In genomic region chr3:15630646-15631350, GRCh38 we compare ENCODE assay signal across 8 cellular contexts. TPM values are rescaled to one million over a fixed set of nuclear protein-coding genes. Genes with fewer than 3 reads are reported as not detected.
DNase-seq lines count a peak whose midpoint lies in the region; ATAC-seq, FAIRE-seq and TF ChIP-seq lines count a peak whose summit lies in the region.

No MANE protein-coding gene starts in this region.

- FAIRE-seq in keratinocyte (lab: Jason Lieb, UNC) = peak; percentile 36

- H2AFZ ChIP-seq in keratinocyte (ENCODE audit: control insufficient read depth, low read length) = peak overlapping the region; percentile 46

- H3K36me3 ChIP-seq in adipocyte (ENCODE audit: control insufficient read depth, insufficient read depth, low read length, severe bottlenecking) (no peaks in the 10 kb centered on the region), keratinocyte (ENCODE audit: control insufficient read depth in 2 of 2, extremely low read depth in 1 of 2, insufficient read depth in 2 of 2, low read length in 2 of 2) (no peaks in the 10 kb centered on the region), thoracic aorta (no peaks in the 10 kb centered on the region)

- no peaks in the 10 kb centered on the region for H3K79me2 ChIP-seq in keratinocyte (ENCODE audit: control insufficient read depth, insufficient read depth, low read length)

- H3K27ac ChIP-seq in keratinocyte (ENCODE audit: control insufficient read depth, insufficient read depth, low read length) (peak overlapping the region; percentile 71), thoracic aorta (peak overlapping the region in 1 of 2 donors; percentile 14)

- DNase-seq in stimulated activated naive CD4-positive, alpha-beta T cell treated with Interleukin-2 at 50 U/mL for 16 hours (lab: John Stamatoyannopoulos, UW) = peak; percentile 14
- no peak for DNase-seq in stimulated activated naive CD4-positive, alpha-beta T cell (lab: John Stamatoyannopoulos, UW)
- DNase-seq in adipocyte (ENCODE audit: low read depth) = peak; percentile 90
- DNase-seq in keratinocyte (ENCODE audit: low read depth, low spot score) = no peak
- DNase-seq in thoracic aorta (ENCODE audit: low spot score) = no peak
- DNase-seq in NCI-H1092 (lab: John Stamatoyannopoulos, UW) = no peak

- H3K9me3 ChIP-seq in adipocyte (ENCODE audit: control insufficient read depth, low read length) = no peaks in the 10 kb centered on the region
- no peaks in the 10 kb centered on the region for H3K9me3 ChIP-seq in keratinocyte (ENCODE audit: control insufficient read depth, low read depth, low read length)
- no peaks in the 10 kb centered on the region for H3K9me3 ChIP-seq in thoracic aorta

- peak overlapping the region; percentile 93 for H3K4me2 ChIP-seq in keratinocyte (ENCODE audit: control insufficient read depth, extremely low read depth, insufficient read depth, low read depth, low read length)

- ATAC-seq in HG03378 (IDR thresholded peaks at IDR 0.05; ENCODE audit: unreplicated experiment) (peak; percentile 37), thoracic aorta (ENCODE audit: insufficient number of reproducible peaks, low FRiP score, low read depth) (no peak), GM21447 (IDR thresholded peaks at IDR 0.05; ENCODE audit: unreplicated experiment) (no peak)

- no peaks in the 10 kb centered on the region for H4K20me1 ChIP-seq in keratinocyte (ENCODE audit: control insufficient read depth, extremely low read depth, insufficient read depth, low read length)

- H3K4me3 ChIP-seq in adipocyte (ENCODE audit: low read length) (peak overlapping the region; percentile 73), keratinocyte (ENCODE audit: control insufficient read depth in 2 of 3, extremely low read depth in 1 of 3, insufficient read depth in 2 of 3, low read depth in 1 of 3, low read length in 3 of 3) (peak overlapping the region in 2 of 3 experiments; percentile 2 to 54), thoracic aorta (peak overlapping the region; percentile 70)

- dilution Hi-C loops in keratinocyte (cut with MboI; ENCODE audit: extremely low pct_ligation_motif_present, low sequenced_read_pairs) = no loop called here

- H3K27me3 ChIP-seq in adipocyte (replicated peaks; ENCODE audit: control insufficient read depth, insufficient read depth, low read length) (no peaks in the 10 kb centered on the region), keratinocyte (ENCODE audit: control insufficient read depth, extremely low read depth, insufficient read depth, low read length) (no peaks in the 10 kb centered on the region), thoracic aorta (replicated peaks; ENCODE audit: insufficient read depth) (no peaks in the 10 kb centered on the region)

- H3K9me1 ChIP-seq in keratinocyte (ENCODE audit: control insufficient read depth, extremely low read depth, insufficient read depth, low read length) = no peaks in the 10 kb centered on the region

- H3K4me1 ChIP-seq in adipocyte (ENCODE audit: control insufficient read depth, insufficient read depth, low read length) = peaks cover 46% of the 10 kb centered on the region
- peaks cover 23% of the 10 kb centered on the region for H3K4me1 ChIP-seq in keratinocyte (ENCODE audit: control insufficient read depth, extremely low read depth, insufficient read depth, low read length)
- H3K4me1 ChIP-seq in thoracic aorta (ENCODE audit: control insufficient read depth in 1 of 2, low read depth in 2 of 2) = peaks cover 9 to 27% of the 10 kb centered on the region in 2 donors

- no peak for TF ChIP-seq CTCF in keratinocyte (optimal IDR thresholded peaks at IDR 0.05 in 1 of 3, IDR thresholded peaks at IDR 0.05 in 1 of 3, conservative IDR thresholded peaks at IDR 0.05 in 1 of 3; ENCODE audit: extremely low read depth in 1 of 3, insufficient read depth in 2 of 3, low read length in 3 of 3)
- no peak for TF ChIP-seq CTCF in thoracic aorta (IDR thresholded peaks at IDR 0.05)

- peak overlapping the region; percentile 84 for H3K9ac ChIP-seq in adipocyte (ENCODE audit: low read length)
- peak overlapping the region; percentile 44 for H3K9ac ChIP-seq in keratinocyte (ENCODE audit: control insufficient read depth, extremely low read depth, insufficient read depth, low read length)

RNA-seq across cellular contexts. Expression of gene BTD, which starts 29.3 kb away (rescaled TPM):
- 12.0 to 18.5 TPM (median 14.1 TPM) in 3 replicates for polyA plus RNA-seq in keratinocyte
- 3.3 TPM for polyA plus RNA-seq in keratinocyte (2011; ENCODE audit: low read depth)
- 6.0 and 6.9 TPM in 2 replicates for polyA plus RNA-seq in keratinocyte (2011; cell fraction: cytosol; rRNA removed)
- 21.6 and 22.4 TPM in 2 replicates for polyA plus RNA-seq in keratinocyte (2011; cell fraction: nucleus; rRNA removed)
- 8.5 and 8.9 TPM in 2 replicates for polyA plus RNA-seq in keratinocyte (2012; ENCODE audit: low replicate concordance)
- polyA minus RNA-seq in keratinocyte = 11.5 to 17.0 TPM (median 13.6 TPM) in 3 replicates
- 5.9 TPM for polyA minus RNA-seq in keratinocyte (2011; cell fraction: cytosol; rRNA and poly(A)+ RNA removed)
- 20.4 and 33.4 TPM in 2 replicates for polyA minus RNA-seq in keratinocyte (2011; cell fraction: nucleus; rRNA and poly(A)+ RNA removed)
- 10 to 100 TPM; 19.4 to 23.3 TPM for total RNA-seq in thoracic aorta

RNA-seq across cellular contexts. Expression of gene HACL1, which starts 29.4 kb away (rescaled TPM):
- polyA plus RNA-seq in keratinocyte = 17.1 to 23.1 TPM (median 22.9 TPM) in 3 replicates
- 8.2 TPM for polyA plus RNA-seq in keratinocyte (2011; ENCODE audit: low read depth)
- polyA plus RNA-seq in keratinocyte (2011; cell fraction: cytosol; rRNA removed) = 13.5 and 20.6 TPM in 2 replicates
- 15.3 and 17.7 TPM in 2 replicates for polyA plus RNA-seq in keratinocyte (2011; cell fraction: nucleus; rRNA removed)
- polyA plus RNA-seq in keratinocyte (2012; ENCODE audit: low replicate concordance) = 8.6 and 15.1 TPM in 2 replicates
- polyA minus RNA-seq in keratinocyte = 22.0 to 22.7 TPM (median 22.3 TPM) in 3 replicates
- polyA minus RNA-seq in keratinocyte (2011; cell fraction: cytosol; rRNA and poly(A)+ RNA removed) = 19.0 TPM
- polyA minus RNA-seq in keratinocyte (2011; cell fraction: nucleus; rRNA and poly(A)+ RNA removed) = 15.1 and 29.2 TPM in 2 replicates
- 10 to 100 TPM; 14.5 to 21.6 TPM for total RNA-seq in thoracic aorta

Comparison
In these comparisons a context has a peak if more than half of its experiments do, and no peak if none do; other contexts are left out.
1. DNase-seq: peak in stimulated activated naive CD4-positive, alpha-beta T cell treated with Interleukin-2 at 50 U/mL for 16 hours (single experiment) and adipocyte (single experiment); none in stimulated activated naive CD4-positive, alpha-beta T cell (0 of 6), keratinocyte (single experiment), thoracic aorta (single experiment) and NCI-H1092 (single experiment).
2. Peak in every context shown above with its lines, with median percentiles within 50 percentile points of each other: H3K4me3 ChIP-seq.